Comparison of ENCODE assay signal across 23 cellular contexts in genomic region chr3:187327827-187328226, GRCh38. TPM values are rescaled to one million over a fixed set of nuclear protein-coding genes. Genes with fewer than 3 reads are reported as not detected.
"Had no signal": no experiment of that assay in that cellular context is flagged by ENCODE, and none has a peak within 500 bp of the region (broad histone marks: within the 10 kb centered on the region; RNA-seq: fewer than 3 reads in every experiment).

No MANE protein-coding gene starts in this region.

- H3K4me3 ChIP-seq: hepatocyte, smooth muscle cell, suprapubic skin, transverse colon had no signal

- H3K27me3 Mint-ChIP-seq: activated naive CD8-positive, alpha-beta T cell treated with anti-CD3 and anti-CD28 coated beads, Interleukin-2, amount 50 U/mL, for 24 hours had no signal

- H3K27ac ChIP-seq: epithelial cell of prostate, foreskin keratinocyte, hepatocyte, parathyroid adenoma, suprapubic skin, transverse colon had no signal

- H3K36me3 Mint-ChIP-seq: brain; natural killer cell treated with Interleukin-12 subunit alpha and Interleukin-12 subunit beta and Interleukin-15 and Interleukin-18, amount 100 ng/mL, for 72 hours had no signal

- H3K4me3 Mint-ChIP-seq: activated B cell treated with CpG ODN at 0.5 μM for 24 hours; activated CD8-positive, alpha-beta T cell treated with anti-CD3 and anti-CD28 coated beads for 36 hours; activated naive CD4-positive, alpha-beta T cell treated with anti-CD3 and anti-CD28 coated beads for 36 hours; activated naive CD8-positive, alpha-beta T cell treated with anti-CD3 and anti-CD28 coated beads, Interleukin-2, amount 50 U/mL, for 24 hours; activated T-helper 17 cell treated with anti-CD3 and anti-CD28 coated beads, Interleukin-2, amount 50 U/mL, for 72 hours; brain; endodermal cell; natural killer cell treated with Interleukin-12 subunit alpha and Interleukin-12 subunit beta and Interleukin-15 and Interleukin-18, amount 100 ng/mL, for 72 hours; stimulated activated naive CD8-positive, alpha-beta T cell treated with anti-CD3 and anti-CD28 coated beads, Interleukin-15, amount 100 ng/mL, for 72 hours had no signal

- H3K36me3 ChIP-seq: suprapubic skin, transverse colon had no signal

- H3K9me3 ChIP-seq: suprapubic skin, transverse colon had no signal

- H3K4me1 ChIP-seq: foreskin keratinocyte, parathyroid adenoma, suprapubic skin, transverse colon had no signal

- H3K27me3 ChIP-seq: hepatocyte, suprapubic skin had no signal

- DNase-seq: activated B cell treated with CpG ODN at 0.5 μM for 24 hours; activated CD4-positive, alpha-beta T cell treated with anti-CD3 and anti-CD28 coated beads for 48 hours; activated CD8-positive, alpha-beta T cell treated with anti-CD3 and anti-CD28 coated beads for 36 hours; activated naive CD4-positive, alpha-beta T cell treated with anti-CD3 and anti-CD28 coated beads for 36 hours; activated naive CD8-positive, alpha-beta T cell treated with anti-CD3 and anti-CD28 coated beads, Interleukin-2, amount 50 U/mL, for 24 hours; activated T-cell treated with anti-CD3 and anti-CD28 coated beads, Interleukin-2, amount 50 U/mL, for 1 hour; anterior cingulate cortex; caudate nucleus; endodermal cell; foreskin keratinocyte; left cardiac atrium; stimulated activated CD4-positive, alpha-beta T cell treated with anti-CD3 and anti-CD28 coated beads, Interleukin-4, amount 100 ng/mL, for 1 hour; stimulated activated naive CD8-positive, alpha-beta T cell treated with anti-CD3 and anti-CD28 coated beads, Interleukin-15, amount 100 ng/mL, for 72 hours; transverse colon had no signal

- H3K4me1 Mint-ChIP-seq: activated B cell treated with CpG ODN at 0.5 μM for 24 hours; activated naive CD8-positive, alpha-beta T cell treated with anti-CD3 and anti-CD28 coated beads, Interleukin-2, amount 50 U/mL, for 24 hours; activated T-helper 17 cell treated with anti-CD3 and anti-CD28 coated beads, Interleukin-2, amount 50 U/mL, for 72 hours; brain; stimulated activated naive CD8-positive, alpha-beta T cell treated with anti-CD3 and anti-CD28 coated beads, Interleukin-15, amount 100 ng/mL, for 72 hours had no signal

- H3K27ac Mint-ChIP-seq: activated B cell treated with CpG ODN at 0.5 μM for 24 hours; activated CD8-positive, alpha-beta T cell treated with anti-CD3 and anti-CD28 coated beads for 36 hours; activated naive CD4-positive, alpha-beta T cell treated with anti-CD3 and anti-CD28 coated beads for 36 hours; activated naive CD8-positive, alpha-beta T cell treated with anti-CD3 and anti-CD28 coated beads, Interleukin-2, amount 50 U/mL, for 24 hours; activated T-helper 17 cell treated with anti-CD3 and anti-CD28 coated beads, Interleukin-2, amount 50 U/mL, for 72 hours; brain; endodermal cell; natural killer cell treated with Interleukin-12 subunit alpha and Interleukin-12 subunit beta and Interleukin-15 and Interleukin-18, amount 100 ng/mL, for 72 hours; stimulated activated naive CD8-positive, alpha-beta T cell treated with anti-CD3 and anti-CD28 coated beads, Interleukin-15, amount 100 ng/mL, for 72 hours had no signal

- ATAC-seq: activated CD8-positive, alpha-beta T cell treated with anti-CD3 and anti-CD28 coated beads for 36 hours; activated naive CD8-positive, alpha-beta T cell treated with anti-CD3 and anti-CD28 coated beads, Interleukin-2, amount 50 U/mL, for 24 hours; activated T-helper 17 cell treated with anti-CD3 and anti-CD28 coated beads, Interleukin-2, amount 50 U/mL, for 72 hours; foreskin keratinocyte; left cardiac atrium; natural killer cell treated with Interleukin-12 subunit alpha and Interleukin-12 subunit beta and Interleukin-15 and Interleukin-18, amount 100 ng/mL, for 72 hours; sciatic nerve; stimulated activated naive CD8-positive, alpha-beta T cell treated with anti-CD3 and anti-CD28 coated beads, Interleukin-15, amount 100 ng/mL, for 72 hours had no signal

- H3K9me3 Mint-ChIP-seq: activated B cell treated with CpG ODN at 0.5 μM for 24 hours; activated CD8-positive, alpha-beta T cell treated with anti-CD3 and anti-CD28 coated beads for 36 hours; activated naive CD4-positive, alpha-beta T cell treated with anti-CD3 and anti-CD28 coated beads for 36 hours; activated naive CD8-positive, alpha-beta T cell treated with anti-CD3 and anti-CD28 coated beads, Interleukin-2, amount 50 U/mL, for 24 hours; activated T-helper 17 cell treated with anti-CD3 and anti-CD28 coated beads, Interleukin-2, amount 50 U/mL, for 72 hours; brain; endodermal cell; natural killer cell treated with Interleukin-12 subunit alpha and Interleukin-12 subunit beta and Interleukin-15 and Interleukin-18, amount 100 ng/mL, for 72 hours; stimulated activated naive CD8-positive, alpha-beta T cell treated with anti-CD3 and anti-CD28 coated beads, Interleukin-15, amount 100 ng/mL, for 72 hours had no signal

RNA-seq across cellular contexts. Expression of gene MASP1, which starts 36.3 kb away (rescaled TPM):
- total RNA-seq: activated B cell treated with CpG ODN at 0.5 μM for 24 hours; activated CD8-positive, alpha-beta T cell treated with anti-CD3 and anti-CD28 coated beads for 36 hours; activated naive CD4-positive, alpha-beta T cell treated with anti-CD3 and anti-CD28 coated beads for 36 hours; activated T-helper 17 cell treated with anti-CD3 and anti-CD28 coated beads, Interleukin-2, amount 50 U/mL, for 72 hours; foreskin keratinocyte; natural killer cell treated with Interleukin-12 subunit alpha and Interleukin-12 subunit beta and Interleukin-15 and Interleukin-18, amount 100 ng/mL, for 72 hours had no signal
- polyA plus RNA-seq: foreskin keratinocyte had no signal

RNA-seq across cellular contexts. Expression of gene RTP4, which starts 40.4 kb away (rescaled TPM):
- total RNA-seq: endodermal cell, smooth muscle cell had no signal
